8 cellular contexts compared by ENCODE assay signal in genomic region chr13:30421093-30422055, GRCh38. TPM values are rescaled to one million over a fixed set of nuclear protein-coding genes. Genes with fewer than 3 reads are reported as not detected.
DNase-seq lines count a peak whose midpoint lies in the region; ATAC-seq, FAIRE-seq and TF ChIP-seq lines count a peak whose summit lies in the region.

No MANE protein-coding gene starts in this region.

- H3K4me2 ChIP-seq in endothelial cell of umbilical vein (ENCODE audit: insufficient read depth, low read length) (peak overlapping the region; percentile 88), mesenchymal stem cell (ENCODE audit: low read length, poor library complexity, severe bottlenecking) (peak overlapping the region; percentile 88)

- peak overlapping the region; percentile 61 for H3K27ac Mint-ChIP-seq in activated CD8-positive, alpha-beta T cell treated with anti-CD3 and anti-CD28 coated beads, Interleukin-2, amount 10 ng/mL, durations not matched to agents 7 days and 5 days
- peak overlapping the region; percentile 93 for H3K27ac Mint-ChIP-seq in stimulated activated memory B cell treated with anti-CD40 and anti-IgM and Interleukin-4, amounts not matched to agents 10 μg/mL and 1 μg/mL and 100 μg/mL, for 72 hours

- peak overlapping the region in 1 of 2 experiments; percentile 61 for H2BK12ac ChIP-seq in mesenchymal stem cell (ENCODE audit: low read length in 2 of 2)

- peak overlapping the region; percentile 40 for H3K27ac ChIP-seq in endothelial cell of umbilical vein (ENCODE audit: insufficient read depth, low read depth, low read length)
- H3K27ac ChIP-seq in mesenchymal stem cell (ENCODE audit: low read length, poor library complexity, severe bottlenecking) = peak overlapping the region; percentile 95

- no peaks in the 10 kb centered on the region for H3K27me3 ChIP-seq in endothelial cell of umbilical vein (ENCODE audit: control insufficient read depth in 2 of 2, insufficient read depth in 2 of 2, low read length in 2 of 2)
- no peaks in the 10 kb centered on the region for H3K27me3 ChIP-seq in mesenchymal stem cell (ENCODE audit: control insufficient read depth in 1 of 2, insufficient read depth in 1 of 2, low read length in 2 of 2)

- peak overlapping the region in 1 of 2 experiments; percentile 85 for H3K4ac ChIP-seq in mesenchymal stem cell (ENCODE audit: low read depth in 1 of 2, low read length in 2 of 2)

- H3K36me3 Mint-ChIP-seq in activated CD8-positive, alpha-beta T cell treated with anti-CD3 and anti-CD28 coated beads, Interleukin-2, amount 10 ng/mL, durations not matched to agents 7 days and 5 days (ENCODE audit: low read depth) = no peaks in the 10 kb centered on the region
- H3K36me3 Mint-ChIP-seq in stimulated activated memory B cell treated with anti-CD40 and anti-IgM and Interleukin-4, amounts not matched to agents 10 μg/mL and 1 μg/mL and 100 μg/mL, for 72 hours = no peaks in the 10 kb centered on the region

- H2BK15ac ChIP-seq in mesenchymal stem cell (ENCODE audit: low read depth, poor library complexity, severe bottlenecking) = peak overlapping the region; percentile 34

- peak overlapping the region; percentile 12 for H2AK5ac ChIP-seq in mesenchymal stem cell (ENCODE audit: low read length, severe bottlenecking)

- H3K4me3 ChIP-seq in GM08714 (ENCODE audit: low read length) = peak overlapping the region; percentile 67
- peak overlapping the region; percentile 54 to 77 (median 57) for H3K4me3 ChIP-seq in endothelial cell of umbilical vein (replicated peaks in 1 of 3; ENCODE audit: insufficient read depth in 1 of 3, low read depth in 1 of 3, low read length in 3 of 3)
- peak overlapping the region; percentile 62 to 88 for H3K4me3 ChIP-seq in mesenchymal stem cell (ENCODE audit: insufficient read depth in 1 of 2, low read depth in 1 of 2, low read length in 2 of 2)

- POLR2A ChIA-PET in activated CD8-positive, alpha-beta T cell treated with anti-CD3 and anti-CD28 coated beads, Interleukin-2, amount 10 ng/mL, durations not matched to agents 7 days and 5 days (lab: Charles Lee) = interaction anchor here (0.7 to 1.3 kb wide), 4 partner anchors 9 to 47 kb away, joined by 3 to 9 read pairs (median 4); partner anchors contain the start of gene HMGB1
- POLR2A ChIA-PET in endothelial cell of umbilical vein (lab: Charles Lee) = interaction anchor here (0.8 to 1.2 kb wide), 5 partner anchors 9 to 279 kb away, joined by 3 to 5 read pairs (median 4); no protein-coding TSS in a partner anchor

- no peaks in the 10 kb centered on the region for H3K9me3 ChIP-seq in endothelial cell of umbilical vein (replicated peaks; ENCODE audit: control insufficient read depth, insufficient read depth, low read length)
- H3K9me3 ChIP-seq in mesenchymal stem cell (ENCODE audit: control insufficient read depth, low read length) = no peaks in the 10 kb centered on the region

- ATAC-seq in HG02642 (IDR thresholded peaks at IDR 0.05; ENCODE audit: poor library complexity, unreplicated experiment) (peak; percentile 49), GM18519 (IDR thresholded peaks at IDR 0.05; ENCODE audit: low FRiP score, unreplicated experiment) (no peak)
- peak; percentile 39 for ATAC-seq in activated CD8-positive, alpha-beta T cell treated with anti-CD3 and anti-CD28 coated beads, Interleukin-2, amount 10 ng/mL, durations not matched to agents 7 days and 5 days
- ATAC-seq in stimulated activated memory B cell treated with anti-CD40 and anti-IgM and Interleukin-4, amounts not matched to agents 10 μg/mL and 1 μg/mL and 100 μg/mL, for 72 hours = peak; percentile 63

- dilution Hi-C loops in endothelial cell of umbilical vein (cut with MboI; ENCODE audit: extremely low pct_ligation_motif_present, low sequenced_read_pairs) = no loop called here

- H4K91ac ChIP-seq in mesenchymal stem cell (ENCODE audit: low read length) = no peak overlapping the region

- peak overlapping the region in 1 of 2 experiments; percentile 83 for H3K18ac ChIP-seq in mesenchymal stem cell (ENCODE audit: low read depth in 1 of 2, low read length in 2 of 2)

- peak; percentile 75 for FAIRE-seq in endothelial cell of umbilical vein (lab: Jason Lieb, UNC)

- no peaks in the 10 kb centered on the region for H3K36me3 ChIP-seq in endothelial cell of umbilical vein (ENCODE audit: control insufficient read depth in 2 of 2, extremely low read depth in 1 of 2, insufficient read depth in 2 of 2, low read length in 2 of 2)
- H3K36me3 ChIP-seq in mesenchymal stem cell (ENCODE audit: control insufficient read depth in 1 of 2, insufficient read depth in 2 of 2, low read depth in 1 of 2, low read length in 2 of 2) = no peaks in the 10 kb centered on the region

- H4K8ac ChIP-seq in mesenchymal stem cell (ENCODE audit: low read length) = peak overlapping the region; percentile 53

- H4K20me1 ChIP-seq in endothelial cell of umbilical vein (replicated peaks; ENCODE audit: control insufficient read depth, extremely low read depth, insufficient read depth, low read length) = no peaks in the 10 kb centered on the region

- no peak for TF ChIP-seq POLR2A in endothelial cell of umbilical vein (IDR thresholded peaks at IDR 0.05; ENCODE audit: low read depth, low read length)

- H3K27me3 Mint-ChIP-seq in activated CD8-positive, alpha-beta T cell treated with anti-CD3 and anti-CD28 coated beads, Interleukin-2, amount 10 ng/mL, durations not matched to agents 7 days and 5 days (ENCODE audit: low read depth) = peaks cover 10% of the 10 kb centered on the region
- no peaks in the 10 kb centered on the region for H3K27me3 Mint-ChIP-seq in stimulated activated memory B cell treated with anti-CD40 and anti-IgM and Interleukin-4, amounts not matched to agents 10 μg/mL and 1 μg/mL and 100 μg/mL, for 72 hours

- DNase-seq in NCI-H510A (lab: John Stamatoyannopoulos, UW) = peak; percentile 30
- DNase-seq in activated CD8-positive, alpha-beta T cell treated with anti-CD3 and anti-CD28 coated beads, Interleukin-2, amount 10 ng/mL, durations not matched to agents 7 days and 5 days = peak; percentile 57
- peak; percentile 81 for DNase-seq in endothelial cell of umbilical vein (ENCODE audit: low read depth, low spot score)
- DNase-seq in mesenchymal stem cell = peak; percentile 91

- H3K79me1 ChIP-seq in mesenchymal stem cell (replicated peaks; ENCODE audit: low read length, poor library complexity, severe bottlenecking) = peaks cover 7% of the 10 kb centered on the region

- H3K4me1 Mint-ChIP-seq in activated CD8-positive, alpha-beta T cell treated with anti-CD3 and anti-CD28 coated beads, Interleukin-2, amount 10 ng/mL, durations not matched to agents 7 days and 5 days (ENCODE audit: low read depth) = peaks cover 13% of the 10 kb centered on the region
- H3K4me1 Mint-ChIP-seq in stimulated activated memory B cell treated with anti-CD40 and anti-IgM and Interleukin-4, amounts not matched to agents 10 μg/mL and 1 μg/mL and 100 μg/mL, for 72 hours = peaks cover 45% of the 10 kb centered on the region

- peak overlapping the region; percentile 71 for H2BK120ac ChIP-seq in mesenchymal stem cell (ENCODE audit: low read depth, low read length)

- peak overlapping the region; percentile 91 for H2AFZ ChIP-seq in endothelial cell of umbilical vein (ENCODE audit: low read depth, low read length)
- peak overlapping the region; percentile 58 for H2AFZ ChIP-seq in mesenchymal stem cell (ENCODE audit: low read depth, low read length)

- 7% methylated on average over 40 of the region's 53 CpGs for WGBS in mesenchymal stem cell

- no peak overlapping the region for H3K14ac ChIP-seq in mesenchymal stem cell (ENCODE audit: low read length in 2 of 2)

- no peaks in the 10 kb centered on the region for H3K9me1 ChIP-seq in endothelial cell of umbilical vein (replicated peaks; ENCODE audit: control insufficient read depth, extremely low read depth, insufficient read depth, low read length)

- intact Hi-C loops in endothelial cell of umbilical vein (cut with micrococcal nuclease) = loop anchor here (2.0 to 10.0 kb wide), 4 partner anchors 36 to 623 kb away; partner anchors contain the start of gene KATNAL1

- TF ChIP-seq CTCF in endothelial cell of umbilical vein (IDR thresholded peaks at IDR 0.05; ENCODE audit: extremely low read depth in 1 of 2, insufficient read depth in 1 of 2, low read depth in 1 of 2, low read length in 2 of 2) = no peak

- BruUV-seq in endothelial cell of umbilical vein (replicated peaks; lab: Mats Ljungman, UMichigan) = TSS peak; percentile 31

- H3K9ac ChIP-seq in endothelial cell of umbilical vein (replicated peaks; ENCODE audit: extremely low read depth, insufficient read depth, low read length) (peak overlapping the region; percentile 41), mesenchymal stem cell (ENCODE audit: low read length) (peak overlapping the region; percentile 95)

- peak overlapping the region; percentile 92 for H2BK5ac ChIP-seq in mesenchymal stem cell (ENCODE audit: low read depth, low read length, poor library complexity, severe bottlenecking)

- H3K4me1 ChIP-seq in endothelial cell of umbilical vein (ENCODE audit: control insufficient read depth, extremely low read depth, insufficient read depth, low read length) (peaks cover 10% of the 10 kb centered on the region), mesenchymal stem cell (ENCODE audit: control insufficient read depth, insufficient read depth, low read depth, low read length) (peaks cover 8% of the 10 kb centered on the region)

- CTCF ChIA-PET in activated CD8-positive, alpha-beta T cell treated with anti-CD3 and anti-CD28 coated beads, Interleukin-2, amount 10 ng/mL, durations not matched to agents 7 days and 5 days (lab: Charles Lee) = interaction anchor here (0.7 to 4.7 kb wide), 9 partner anchors 14 to 624 kb away, joined by 3 to 26 read pairs (median 4); no protein-coding TSS in a partner anchor
- CTCF ChIA-PET in endothelial cell of umbilical vein (lab: Charles Lee) = interaction anchor here (0.6 to 1.0 kb wide), 7 partner anchors 9 to 66 kb away, joined by 3 to 9 read pairs (median 3); no protein-coding TSS in a partner anchor

- no peak overlapping the region for H3K23ac ChIP-seq in mesenchymal stem cell (ENCODE audit: low read length in 2 of 2)

- H3K4me3 Mint-ChIP-seq in activated CD8-positive, alpha-beta T cell treated with anti-CD3 and anti-CD28 coated beads, Interleukin-2, amount 10 ng/mL, durations not matched to agents 7 days and 5 days = peak overlapping the region; percentile 82
- H3K4me3 Mint-ChIP-seq in stimulated activated memory B cell treated with anti-CD40 and anti-IgM and Interleukin-4, amounts not matched to agents 10 μg/mL and 1 μg/mL and 100 μg/mL, for 72 hours = peak overlapping the region; percentile 80

- H3K9me3 Mint-ChIP-seq in activated CD8-positive, alpha-beta T cell treated with anti-CD3 and anti-CD28 coated beads, Interleukin-2, amount 10 ng/mL, durations not matched to agents 7 days and 5 days (ENCODE audit: insufficient read depth) = no peaks in the 10 kb centered on the region
- H3K9me3 Mint-ChIP-seq in stimulated activated memory B cell treated with anti-CD40 and anti-IgM and Interleukin-4, amounts not matched to agents 10 μg/mL and 1 μg/mL and 100 μg/mL, for 72 hours = no peaks in the 10 kb centered on the region

- no peaks in the 10 kb centered on the region for H3K79me2 ChIP-seq in endothelial cell of umbilical vein (ENCODE audit: control insufficient read depth, insufficient read depth, low read length)

RNA-seq across cellular contexts. Expression of gene UBE2L5, which starts 0.9 kb away (rescaled TPM):
- not detected for total RNA-seq in activated CD8-positive, alpha-beta T cell treated with anti-CD3 and anti-CD28 coated beads, Interleukin-2, amount 10 ng/mL, durations not matched to agents 7 days and 5 days
- total RNA-seq in endothelial cell of umbilical vein = not detected in 2 replicates
- polyA plus RNA-seq in endothelial cell of umbilical vein = not detected in 2 replicates
- polyA plus RNA-seq in endothelial cell of umbilical vein (2011; cell fraction: cytosol; rRNA removed) = not detected in 2 replicates
- polyA plus RNA-seq in endothelial cell of umbilical vein (2011; cell fraction: nucleus; rRNA removed) = not detected in 2 replicates
- 1.5 and 3.1 TPM in 2 replicates for polyA plus RNA-seq in endothelial cell of umbilical vein (2012)
- not detected in 2 replicates for polyA minus RNA-seq in endothelial cell of umbilical vein
- not detected for polyA minus RNA-seq in endothelial cell of umbilical vein (2011; cell fraction: cytosol; rRNA and poly(A)+ RNA removed)
- not detected in 2 replicates for polyA minus RNA-seq in endothelial cell of umbilical vein (2011; cell fraction: nucleus; rRNA and poly(A)+ RNA removed)
- polyA plus RNA-seq in mesenchymal stem cell (2013, experiment 1 of 2) = 0.14 TPM
- polyA plus RNA-seq in mesenchymal stem cell (2013, experiment 2 of 2) = 0.08 TPM

RNA-seq across cellular contexts. Expression of gene HMGB1, which starts 44.4 kb away (rescaled TPM):
- 100 to 1,000 TPM; 650 to 662 TPM for total RNA-seq in activated CD8-positive, alpha-beta T cell treated with anti-CD3 and anti-CD28 coated beads, Interleukin-2, amount 10 ng/mL, durations not matched to agents 7 days and 5 days
- 670 and 675 TPM in 2 replicates for total RNA-seq in endothelial cell of umbilical vein
- 50.1 and 111 TPM in 2 replicates for polyA plus RNA-seq in endothelial cell of umbilical vein
- 305 and 357 TPM in 2 replicates for polyA plus RNA-seq in endothelial cell of umbilical vein (2011; cell fraction: cytosol; rRNA removed)
- 238 and 379 TPM in 2 replicates for polyA plus RNA-seq in endothelial cell of umbilical vein (2011; cell fraction: nucleus; rRNA removed)
- 436 and 901 TPM in 2 replicates for polyA plus RNA-seq in endothelial cell of umbilical vein (2012)
- 62.3 and 68.9 TPM in 2 replicates for polyA minus RNA-seq in endothelial cell of umbilical vein
- 79.3 TPM for polyA minus RNA-seq in endothelial cell of umbilical vein (2011; cell fraction: cytosol; rRNA and poly(A)+ RNA removed)
- polyA minus RNA-seq in endothelial cell of umbilical vein (2011; cell fraction: nucleus; rRNA and poly(A)+ RNA removed) = 69.5 and 83.4 TPM in 2 replicates
- 349 TPM for polyA plus RNA-seq in mesenchymal stem cell (2013, experiment 1 of 2)
- 353 TPM for polyA plus RNA-seq in mesenchymal stem cell (2013, experiment 2 of 2)

Comparison
In these comparisons a context has a peak if more than half of its experiments do, and no peak if none do; other contexts are left out.
1. DNase-seq: peak in every context shown above with its lines; median percentile 91 in mesenchymal stem cell; 81 in endothelial cell of umbilical vein; 57 in activated CD8-positive, alpha-beta T cell treated with anti-CD3 and anti-CD28 coated beads, Interleukin-2, amount 10 ng/mL, durations not matched to agents 7 days and 5 days; 30 in NCI-H510A.